In genomic region chr6:143731789-143732188, GRCh38 we compare ENCODE assay signal across 26 cellular contexts. TPM values are rescaled to one million over a fixed set of nuclear protein-coding genes. Genes with fewer than 3 reads are reported as not detected.
DNase-seq lines count a peak whose midpoint lies in the region; ATAC-seq, FAIRE-seq and TF ChIP-seq lines count a peak whose summit lies in the region.
"Had no signal": no experiment of that assay in that cellular context is flagged by ENCODE, and none has a peak within 500 bp of the region (broad histone marks: within the 10 kb centered on the region; RNA-seq: fewer than 3 reads in every experiment).

No MANE protein-coding gene starts in this region.

- in situ Hi-C loops in Panc1 (cut with HindIII; ENCODE audit: low pct_unique_long_range_greater_than_20kb, low sequenced_read_pairs), result no loop called here

- BruUV-seq in Panc1 (replicated peaks; lab: Mats Ljungman, UMichigan), result no TSS peak

- H3K9me3 ChIP-seq in Panc1 (ENCODE audit: control insufficient read depth, insufficient read depth, low read depth, low read length) (no peaks in the 10 kb centered on the region), endodermal cell (ENCODE audit: control insufficient read depth, low read length) (peaks cover 6% of the 10 kb centered on the region)
- H3K9me3 ChIP-seq: psoas muscle, testis had no signal

- peak; percentile 89 for FAIRE-seq in A204.1 (lab: Jason Lieb, UNC)
- FAIRE-seq: GM18507 had no signal

- H3K27me3 Mint-ChIP-seq in GM23338 (ENCODE audit: insufficient read depth, low read depth, poor library complexity) (peaks cover 1% of the 10 kb centered on the region), endodermal cell (ENCODE audit: insufficient read depth) (no peaks in the 10 kb centered on the region)
- no peaks in the 10 kb centered on the region for H3K27me3 Mint-ChIP-seq in effector memory CD8-positive, alpha-beta T cell
- H3K27me3 Mint-ChIP-seq: CD4-positive, alpha-beta T cell; T-cell had no signal

- H2AFZ ChIP-seq in GM23338, result no peak overlapping the region
- H2AFZ ChIP-seq: PC-9 had no signal

- ATAC-seq in GM23338 (no peak), Panc1 (no peak), HG03457 (IDR thresholded peaks at IDR 0.05; ENCODE audit: unreplicated experiment) (no peak)
- ATAC-seq in effector memory CD8-positive, alpha-beta T cell (replicated peaks), result peak; percentile 26
- ATAC-seq: left ventricle myocardium superior, psoas muscle, T-cell had no signal

- H3K27ac ChIP-seq in GM23338 (ENCODE audit: low read depth), result 0 out of 2 replicates have a peak overlapping the region, but pooled peaks have one; percentile 2
- peak overlapping the region; percentile 23; the same call in 1 of the 2 replicates for H3K27ac ChIP-seq in Panc1 (ENCODE audit: low read length)
- H3K27ac ChIP-seq in endodermal cell (ENCODE audit: low read depth, low read length), result no peak overlapping the region
- H3K27ac ChIP-seq: epithelial cell of prostate, PC-9, psoas muscle, testis had no signal

- POLR2A ChIA-PET in Panc1 (lab: Charles Lee), result no interaction called here

- DNase-seq in GM23338 (ENCODE audit: low spot score) (no peak), Panc1 (ENCODE audit: low read depth, low spot score) (no peak), anterior cingulate cortex (lab: John Stamatoyannopoulos, UW) (no peak), endodermal cell (no peak), glomerular visceral epithelial cell (ENCODE audit: extremely low spot score) (no peak)
- DNase-seq in effector memory CD8-positive, alpha-beta T cell, result no peak
- DNase-seq: CD4-positive, alpha-beta T cell; central memory CD4-positive, alpha-beta T cell; KG1; left ventricle myocardium superior; midbrain; NCI-H1092; NCI-H2029; NCI-H2227 treated with DMSO at 0.1 percent for 48 hours; NCI-H82; PC-9; psoas muscle; SHP77 treated with DMSO at 0.1 percent for 48 hours; stimulated activated CD4-positive, alpha-beta T cell treated with anti-CD3 and anti-CD28 coated beads, Interleukin-2, amount 100 ng/mL, for 24 hours; T-cell; testis had no signal

- H3K4me2 ChIP-seq in GM23338, result no peak overlapping the region
- H3K4me2 ChIP-seq: PC-9 had no signal

- H3K4me1 Mint-ChIP-seq in GM23338, result peaks cover 35% of the 10 kb centered on the region
- peaks cover 9 to 40% of the 10 kb centered on the region in 2 donors for H3K4me1 Mint-ChIP-seq in effector memory CD8-positive, alpha-beta T cell (ENCODE audit: low read depth in 2 of 2)
- peaks cover 23% of the 10 kb centered on the region for H3K4me1 Mint-ChIP-seq in endodermal cell

- H3K4me1 ChIP-seq in GM23338 (ENCODE audit: insufficient read depth) (peaks cover 40% of the 10 kb centered on the region), Panc1 (ENCODE audit: control insufficient read depth, insufficient read depth, low read length) (peaks cover 22% of the 10 kb centered on the region), endodermal cell (ENCODE audit: control insufficient read depth, insufficient read depth, low read length) (peaks cover 11% of the 10 kb centered on the region)

- H3K27ac Mint-ChIP-seq in GM23338 (no peak overlapping the region), endodermal cell (no peak overlapping the region)
- no peak overlapping the region for H3K27ac Mint-ChIP-seq in effector memory CD8-positive, alpha-beta T cell
- H3K27ac Mint-ChIP-seq: CD4-positive, alpha-beta T cell; stimulated activated effector memory CD8-positive, alpha-beta T cell treated with anti-CD3 and anti-CD28 coated beads, Interleukin-12 subunit alpha, Interleukin-12 subunit beta, amount 100 ng/mL, for 72 hours had no signal

- 95% methylated on average over 1 of the region's 1 CpG; no CpG with 5 or more reads in 1 of the 2 experiments for WGBS in endodermal cell (ENCODE audit: insufficient coverage in 1 of 2, insufficient read length in 1 of 2), 2 experiments

- H3K36me3 Mint-ChIP-seq in GM23338 (ENCODE audit: low read depth) (peaks cover 8% of the 10 kb centered on the region; the same call in 2 of the 3 replicates), endodermal cell (ENCODE audit: low read depth) (peaks cover 42% of the 10 kb centered on the region)
- H3K36me3 Mint-ChIP-seq in effector memory CD8-positive, alpha-beta T cell (ENCODE audit: insufficient read depth), result peaks cover 3% of the 10 kb centered on the region
- H3K36me3 Mint-ChIP-seq: stimulated activated effector memory CD8-positive, alpha-beta T cell treated with anti-CD3 and anti-CD28 coated beads, Interleukin-12 subunit alpha, Interleukin-12 subunit beta, amount 100 ng/mL, for 72 hours had no signal

- no peaks in the 10 kb centered on the region for H3F3A ChIP-seq in GM23338 (replicated peaks; ENCODE audit: low read depth)

- no peaks in the 10 kb centered on the region for H3K27me3 ChIP-seq in GM23338 (ENCODE audit: insufficient read depth)
- H3K27me3 ChIP-seq in Panc1 (ENCODE audit: control insufficient read depth, insufficient read depth, low read length), result no peaks in the 10 kb centered on the region
- H3K27me3 ChIP-seq in endodermal cell (ENCODE audit: control insufficient read depth, insufficient read depth, low read length, poor library complexity, severe bottlenecking), result no peaks in the 10 kb centered on the region
- H3K27me3 ChIP-seq: testis had no signal

- H3K36me3 ChIP-seq in GM23338 (ENCODE audit: insufficient read depth), result no peaks in the 10 kb centered on the region; the same call in 1 of the 2 replicates
- no peaks in the 10 kb centered on the region for H3K36me3 ChIP-seq in Panc1 (ENCODE audit: control insufficient read depth, insufficient read depth, low read length)
- peaks cover 50% of the 10 kb centered on the region for H3K36me3 ChIP-seq in endodermal cell (ENCODE audit: control insufficient read depth, insufficient read depth, low read length)

- H3K9me2 ChIP-seq in GM23338 (ENCODE audit: insufficient read depth), result no peaks in the 10 kb centered on the region

- TF ChIP-seq CTCF in GM23338 (conservative IDR thresholded peaks at IDR 0.05; ENCODE audit: low read depth in 2 of 2), result no peak
- no peak for TF ChIP-seq CTCF in Panc1 (IDR thresholded peaks at IDR 0.05)
- no peak for TF ChIP-seq CTCF in endodermal cell (conservative IDR thresholded peaks at IDR 0.05)

- H3K79me2 ChIP-seq in GM23338 (replicated peaks; ENCODE audit: insufficient read depth), result peaks cover 45% of the 10 kb centered on the region

- H4K20me1 ChIP-seq in GM23338 (replicated peaks; ENCODE audit: insufficient read depth), result no peaks in the 10 kb centered on the region

- H3K4me3 Mint-ChIP-seq in GM23338 (no peak overlapping the region), endodermal cell (no peak overlapping the region)
- no peak overlapping the region for H3K4me3 Mint-ChIP-seq in effector memory CD8-positive, alpha-beta T cell
- H3K4me3 Mint-ChIP-seq: CD4-positive, alpha-beta T cell; stimulated activated effector memory CD8-positive, alpha-beta T cell treated with anti-CD3 and anti-CD28 coated beads, Interleukin-12 subunit alpha, Interleukin-12 subunit beta, amount 100 ng/mL, for 72 hours; T-cell had no signal

- intact Hi-C loops in Panc1 (cut with micrococcal nuclease; ENCODE audit: unreplicated experiment), result no loop called here

- no peaks in the 10 kb centered on the region for H3K9me3 Mint-ChIP-seq in GM23338
- H3K9me3 Mint-ChIP-seq in effector memory CD8-positive, alpha-beta T cell, result no peaks in the 10 kb centered on the region
- H3K9me3 Mint-ChIP-seq in endodermal cell, result no peaks in the 10 kb centered on the region
- H3K9me3 Mint-ChIP-seq: CD4-positive, alpha-beta T cell; stimulated activated effector memory CD8-positive, alpha-beta T cell treated with anti-CD3 and anti-CD28 coated beads, Interleukin-12 subunit alpha, Interleukin-12 subunit beta, amount 100 ng/mL, for 72 hours had no signal

- no peak overlapping the region for H3K9ac ChIP-seq in endodermal cell (ENCODE audit: extremely low read depth, low read length, poor library complexity, severe bottlenecking)

- CTCF ChIA-PET in Panc1 (lab: Charles Lee), result no interaction called here

- H3K4me3 ChIP-seq in GM23338, result no peak overlapping the region
- no peak overlapping the region for H3K4me3 ChIP-seq in Panc1 (ENCODE audit: low read depth in 2 of 2, low read length in 2 of 2)
- H3K4me3 ChIP-seq in endodermal cell (ENCODE audit: low read length), result no peak overlapping the region
- H3K4me3 ChIP-seq: PC-9, psoas muscle, testis had no signal

TF ChIP-seq in GM23338, 12 proteins besides CTCF, POLR2A, EP300 and RAD21 (continues in another document):
- TF ChIP-seq REST (IDR thresholded peaks at IDR 0.05; ENCODE audit: unreplicated experiment), result no peak
- TF ChIP-seq NANOG (IDR thresholded peaks at IDR 0.05; ENCODE audit: borderline replicate concordance), result no peak
- TF ChIP-seq ZNF331 (CRISPR knock-in tag; IDR thresholded peaks at IDR 0.05; ENCODE audit: low read depth), result no peak
- no peak for TF ChIP-seq STAT1 (IDR thresholded peaks at IDR 0.05; ENCODE audit: unreplicated experiment)
- no peak for TF ChIP-seq EZH2 (IDR thresholded peaks at IDR 0.05; ENCODE audit: low read depth, unreplicated experiment)

RNA-seq across cellular contexts. Expression of gene PHACTR2, which starts 54.0 kb away (rescaled TPM):
- total RNA-seq in GM23338 (2014; rRNA removed; shearing (Covaris generic)), result 44.7 and 67.7 TPM in 2 replicates
- polyA plus RNA-seq in GM23338 (2016; fragmentation: Nextera tagmentation; extraction: Ambion mirVana), result 77.4 and 105 TPM in 2 replicates
- total RNA-seq in Panc1 (2021; ENCODE audit: unreplicated experiment) (59.9 TPM), endodermal cell (100 to 1,000 TPM; 164 to 222 TPM)
- polyA plus RNA-seq in Panc1 (2012; ENCODE audit: insufficient read length), result 9.2 TPM
- 42.0 TPM for polyA plus RNA-seq in endodermal cell (2013, experiment 1 of 2)
- polyA plus RNA-seq in endodermal cell (2013, experiment 2 of 2), result 48.6 TPM
